Comparison of ENCODE assay signal across 17 cellular contexts in genomic region chr18:78607784-78608183, GRCh38.
A peak's percentile ranks its signal among the peaks of the same experiment; 100 is the strongest.
DNase-seq lines count a peak whose midpoint lies in the region; TF ChIP-seq lines count a peak whose summit lies in the region.
"Had no signal": no experiment of that assay in that cellular context is flagged by ENCODE, and none has a peak within 500 bp of the region (broad histone marks: within the 10 kb centered on the region; RNA-seq: fewer than 3 reads in every experiment).

No MANE protein-coding gene starts in this region.

- H3K27me3 ChIP-seq in WERI-Rb-1 (ENCODE audit: insufficient read depth, low read depth, severe bottlenecking) (no peaks in the 10 kb centered on the region), SJCRH30 (no peaks in the 10 kb centered on the region)
- H3K27me3 ChIP-seq: BLaER1 had no signal

- DNase-seq in activated CD8-positive, alpha-beta memory T cell treated with anti-CD3 and anti-CD28 coated beads for 24 hours = peak; percentile 37
- DNase-seq in activated CD8-positive, alpha-beta memory T cell treated with anti-CD3 and anti-CD28 coated beads, Interleukin-2, amount 50 U/mL, for 4 hours = no peak
- DNase-seq in WERI-Rb-1 (peak; percentile 47), mesenteric fat pad (ENCODE audit: low spot score) (peak; percentile 53), ureter (ENCODE audit: low spot score) (peak; percentile 38), SJCRH30 (no peak), NCI-H526 treated with DMSO at 0.1 percent for 48 hours (lab: John Stamatoyannopoulos, UW) (no peak), NCI-H524 (lab: John Stamatoyannopoulos, UW) (no peak)
- DNase-seq: Caco-2; CD4-positive, CD25-positive, alpha-beta regulatory T cell; DMS153; DND-41; HCEC 1CT had no signal

- H3K36me3 ChIP-seq in WERI-Rb-1 (no peaks in the 10 kb centered on the region), SJCRH30 (no peaks in the 10 kb centered on the region)
- H3K36me3 ChIP-seq: BLaER1 had no signal

- peak overlapping the region; percentile 26 for H3K4me3 ChIP-seq in WERI-Rb-1 (ENCODE audit: low read depth, low read length)
- H3K4me3 ChIP-seq in SJCRH30 = no peak overlapping the region
- H3K4me3 ChIP-seq: BLaER1, GM23338 had no signal

- no peaks in the 10 kb centered on the region for H3K4me1 ChIP-seq in SJCRH30
- H3K4me1 ChIP-seq: BLaER1, Caco-2 had no signal

- no peak for TF ChIP-seq CTCF in WERI-Rb-1 (IDR thresholded peaks at IDR 0.05; ENCODE audit: low read depth, low read length)

- no peaks in the 10 kb centered on the region for H3K9me3 ChIP-seq in WERI-Rb-1 (ENCODE audit: severe bottlenecking)
- no peaks in the 10 kb centered on the region for H3K9me3 ChIP-seq in SJCRH30 (replicated peaks)
- H3K9me3 ChIP-seq: BLaER1, Caco-2 had no signal

- H3K27ac ChIP-seq in WERI-Rb-1 (no peak overlapping the region), SJCRH30 (no peak overlapping the region)
- H3K27ac ChIP-seq: 22Rv1, BLaER1, C4-2B had no signal

Comparison
In these comparisons a context has a peak if more than half of its experiments do, and no peak if none do; other contexts are left out.
1. DNase-seq: peak in activated CD8-positive, alpha-beta memory T cell treated with anti-CD3 and anti-CD28 coated beads for 24 hours (single experiment), WERI-Rb-1 (single experiment), mesenteric fat pad (single experiment) and ureter (single experiment); none in activated CD8-positive, alpha-beta memory T cell treated with anti-CD3 and anti-CD28 coated beads, Interleukin-2, amount 50 U/mL, for 4 hours (single experiment), SJCRH30 (0 of 2), NCI-H526 treated with DMSO at 0.1 percent for 48 hours (single experiment) and NCI-H524 (0 of 2).